8 cellular contexts compared by ENCODE assay signal in genomic region chr10:50326757-50327701, GRCh38.
A peak's percentile ranks its signal among the peaks of the same experiment; 100 is the strongest.
DNase-seq lines count a peak whose midpoint lies in the region; ATAC-seq, FAIRE-seq and TF ChIP-seq lines count a peak whose summit lies in the region.

No MANE protein-coding gene starts in this region.

- H3K9me3 Mint-ChIP-seq in WTC11, result no peaks in the 10 kb centered on the region

- DNase-seq in HCEC 1CT (peak; percentile 81), WTC11 (ENCODE audit: low spot score) (no peak), heart left ventricle (peak in 4 of 5 donors; percentile 24 to 65 (median 35)), small intestine (peak; percentile 22), amniotic stem cell (lab: John Stamatoyannopoulos, UW) (no peak), substantia nigra (lab: John Stamatoyannopoulos, UW) (no peak), middle frontal gyrus (ENCODE audit: extremely low spot score, low spot score) (no peak)

- WGBS in heart left ventricle, 4 donors, result 32 to 41% (median 34%) methylated on average over 12 to 13 of the region's 13 CpGs
- 48 to 57% (median 48%) methylated on average over 13 of the region's 13 CpGs for WGBS in small intestine, 3 donors

- H3K9me3 ChIP-seq in heart left ventricle (no peaks in the 10 kb centered on the region), small intestine (ENCODE audit: control insufficient read depth, low read depth) (no peaks in the 10 kb centered on the region)

- TF ChIP-seq CTCF in WTC11 (IDR thresholded peaks at IDR 0.05), result no peak
- no peak for TF ChIP-seq CTCF in heart left ventricle (IDR thresholded peaks at IDR 0.05)

- H3K4me1 ChIP-seq in heart left ventricle (peaks cover 0 to 69% (median 35%) of the 10 kb centered on the region in 12 donors), small intestine (ENCODE audit: control insufficient read depth in 2 of 2, insufficient read depth in 1 of 2, low read depth in 1 of 2, low read length in 1 of 2) (peaks cover 0 to 2% of the 10 kb centered on the region in 2 donors)

- H3K27me3 ChIP-seq in heart left ventricle (no peaks in the 10 kb centered on the region), small intestine (ENCODE audit: control insufficient read depth in 2 of 2, insufficient read depth in 2 of 2, low read length in 2 of 2) (no peaks in the 10 kb centered on the region)

- intact Hi-C loops in heart left ventricle (cut with DNase I), result loop anchor here in 5 of 10 donors (5.0 to 10.0 kb wide), 7 partner anchors 40 to 298 kb away; partner anchors contain the start of gene SGMS1 (in 3 of the 5)

- ATAC-seq in WTC11, result no peak
- ATAC-seq in heart left ventricle, result peak; percentile 74 to 84 (median 79)
- no peak for ATAC-seq in GM18520 (IDR thresholded peaks at IDR 0.05; ENCODE audit: unreplicated experiment)

- no peaks in the 10 kb centered on the region for H3K36me3 Mint-ChIP-seq in WTC11

- peak overlapping the region in 11 of 12 donors; percentile 1 to 84 (median 69) for H3K27ac ChIP-seq in heart left ventricle
- H3K27ac ChIP-seq in small intestine (ENCODE audit: low read depth in 1 of 2, low read length in 1 of 2), result no peak overlapping the region
- no peak overlapping the region for H3K27ac ChIP-seq in substantia nigra (ENCODE audit: low read depth, low read length, poor library complexity, severe bottlenecking)

- peak overlapping the region in 9 of 12 donors; percentile 15 to 50 (median 31) for H3K4me3 ChIP-seq in heart left ventricle
- no peak overlapping the region for H3K4me3 ChIP-seq in small intestine (ENCODE audit: low read depth in 1 of 2, low read length in 2 of 2)

- H3K4me1 Mint-ChIP-seq in WTC11, result peaks cover 27% of the 10 kb centered on the region

- no peaks in the 10 kb centered on the region for H3K27me3 Mint-ChIP-seq in WTC11 (ENCODE audit: low read depth)

- CTCF ChIA-PET in WTC11 (lab: Charles Lee), result interaction anchor here (1.2 to 1.9 kb wide), 2 partner anchors 16 to 51 kb away, joined by 6 read pairs; no protein-coding TSS in a partner anchor

- FAIRE-seq in small intestine (lab: Jason Lieb, UNC), result no peak

- TF ChIP-seq POLR2A in heart left ventricle (IDR thresholded peaks at IDR 0.05), result no peak

- no peak overlapping the region for H3K4me3 Mint-ChIP-seq in WTC11

- POLR2A ChIA-PET in WTC11 (lab: Charles Lee), result no interaction called here

- H3K27ac Mint-ChIP-seq in WTC11, result peak overlapping the region; percentile 64

- H3K36me3 ChIP-seq in heart left ventricle (no peaks in the 10 kb centered on the region), small intestine (ENCODE audit: control insufficient read depth in 2 of 2, insufficient read depth in 2 of 2, low read length in 2 of 2) (no peaks in the 10 kb centered on the region)

TF ChIP-seq in WTC11, 78 proteins besides CTCF, POLR2A, EP300 and RAD21 (continues in another document):
- TF ChIP-seq NR3C1 (CRISPR knock-in tag; conservative IDR thresholded peaks at IDR 0.05; ENCODE audit: low read depth) (no peak), KAT7 (CRISPR knock-in tag; IDR thresholded peaks at IDR 0.05; ENCODE audit: borderline replicate concordance) (no peak), HMGXB4 (CRISPR knock-in tag; IDR thresholded peaks at IDR 0.05) (no peak), USF2 (CRISPR knock-in tag; IDR thresholded peaks at IDR 0.05) (no peak), CBFB (CRISPR knock-in tag; IDR thresholded peaks at IDR 0.05; ENCODE audit: low read depth) (no peak), GTF2I (CRISPR knock-in tag; conservative IDR thresholded peaks at IDR 0.05) (no peak), PRRX2 (CRISPR knock-in tag; IDR thresholded peaks at IDR 0.05) (no peak), ATF6 (CRISPR knock-in tag; IDR thresholded peaks at IDR 0.05) (no peak), MXD4 (CRISPR knock-in tag; IDR thresholded peaks at IDR 0.05; ENCODE audit: borderline replicate concordance) (no peak), NFE2L1 (CRISPR knock-in tag; IDR thresholded peaks at IDR 0.05) (no peak), ELF4 (CRISPR knock-in tag; IDR thresholded peaks at IDR 0.05; ENCODE audit: low read depth) (no peak), E2F4 (CRISPR knock-in tag; IDR thresholded peaks at IDR 0.05; ENCODE audit: borderline replicate concordance, low read depth) (no peak), ZNF263 (CRISPR knock-in tag; IDR thresholded peaks at IDR 0.05; ENCODE audit: low read depth) (no peak), ZNF416 (CRISPR knock-in tag; IDR thresholded peaks at IDR 0.05) (no peak), E2F5 (CRISPR knock-in tag; IDR thresholded peaks at IDR 0.05) (no peak)

Comparison
In these comparisons a context has a peak if more than half of its experiments do, and no peak if none do; other contexts are left out.
1. DNase-seq: peak in HCEC 1CT (single experiment), heart left ventricle (4 of 5) and small intestine (single experiment); none in WTC11 (single experiment), amniotic stem cell (single experiment), substantia nigra (0 of 49) and middle frontal gyrus (single experiment).
2. ATAC-seq: peak in heart left ventricle (4 of 4); none in WTC11 (single experiment) and GM18520 (single experiment).
3. H3K27ac ChIP-seq: peak in heart left ventricle (11 of 12); none in small intestine (0 of 2) and substantia nigra (single experiment).
4. H3K4me3 ChIP-seq: peak in heart left ventricle (9 of 12); none in small intestine (0 of 2).